Comparison of ENCODE assay signal across 27 cellular contexts in the genomic region with DNA sequence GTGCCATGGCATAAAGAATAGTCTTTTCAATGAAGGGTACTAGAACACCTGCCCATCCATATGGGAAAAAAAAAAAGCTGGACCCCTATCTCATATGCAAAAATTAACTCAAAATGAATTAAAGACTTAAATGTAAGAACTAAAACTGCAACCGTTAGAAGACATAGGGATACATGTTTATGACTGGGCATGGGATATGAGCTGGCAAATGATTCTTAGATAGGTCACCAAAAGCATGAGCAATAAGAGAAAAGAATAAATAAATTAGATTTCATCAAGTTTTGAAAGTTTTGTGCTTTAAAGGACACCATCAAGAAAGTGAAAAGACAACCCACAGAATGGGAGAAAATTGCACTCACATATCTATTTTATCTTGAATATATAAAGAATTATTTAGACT.
"Had no signal": no experiment of that assay in that cellular context is flagged by ENCODE, and none has a peak within 500 bp of the region (broad histone marks: within the 10 kb centered on the region; RNA-seq: fewer than 3 reads in every experiment).

No MANE protein-coding gene starts in this region.

- ATAC-seq: foreskin keratinocyte; gastroesophageal sphincter; heart right ventricle; left cardiac atrium; left lung; mucosa of descending colon; natural killer cell treated with Interleukin-12 subunit alpha and Interleukin-12 subunit beta and Interleukin-15 and Interleukin-18, amount 100 ng/mL, for 72 hours; sciatic nerve had no signal

- H3K4me3 Mint-ChIP-seq: mesothelial cell of epicardium; naive B cell; natural killer cell treated with Interleukin-12 subunit alpha and Interleukin-12 subunit beta and Interleukin-15 and Interleukin-18, amount 100 ng/mL, for 72 hours; neural crest cell had no signal

- FAIRE-seq: endothelial cell of umbilical vein, islet of Langerhans had no signal

- H3K9me3 Mint-ChIP-seq: mesothelial cell of epicardium; naive B cell; natural killer cell treated with Interleukin-12 subunit alpha and Interleukin-12 subunit beta and Interleukin-15 and Interleukin-18, amount 100 ng/mL, for 72 hours; neural crest cell had no signal

- H3K36me3 Mint-ChIP-seq: natural killer cell treated with Interleukin-12 subunit alpha and Interleukin-12 subunit beta and Interleukin-15 and Interleukin-18, amount 100 ng/mL, for 72 hours had no signal

- H3K27me3 Mint-ChIP-seq: naive B cell; natural killer cell treated with Interleukin-12 subunit alpha and Interleukin-12 subunit beta and Interleukin-15 and Interleukin-18, amount 100 ng/mL, for 72 hours had no signal

- H3K4me1 Mint-ChIP-seq: mesothelial cell of epicardium, neural crest cell had no signal

- H3K27ac Mint-ChIP-seq: mesothelial cell of epicardium; natural killer cell treated with Interleukin-12 subunit alpha and Interleukin-12 subunit beta and Interleukin-15 and Interleukin-18, amount 100 ng/mL, for 72 hours had no signal

- DNase-seq: colonic mucosa; dermis blood vessel endothelial cell; effector memory CD4-positive, alpha-beta T cell; foreskin keratinocyte; glutamatergic neuron; heart right ventricle; hippocampal formation; left cardiac atrium; left lung; mesenchymal stem cell; mucosa of descending colon; naive B cell; stimulated activated CD4-positive, alpha-beta T cell treated with anti-CD3 and anti-CD28 coated beads, Interleukin-12 subunit alpha, Interleukin-12 subunit beta, amount 100 ng/mL, for 4 hours; stimulated activated CD4-positive, alpha-beta T cell treated with anti-CD3 and anti-CD28 coated beads, Interleukin-1b, Interleukin-23, amount 100 ng/mL, for 48 hours; stimulated activated CD4-positive, alpha-beta T cell treated with anti-CD3 and anti-CD28 coated beads, Interleukin-4, amount 100 ng/mL, for 1 hour; stimulated activated CD8-positive, alpha-beta memory T cell treated with anti-CD3 and anti-CD28 coated beads, Interleukin-4, amount 100 ng/mL, for 48 hours; stimulated activated naive CD4-positive, alpha-beta T cell treated with Interleukin-2 at 50 U/mL for 16 hours; stomach; thyroid gland; trophoblast cell had no signal
